In the genomic region with DNA sequence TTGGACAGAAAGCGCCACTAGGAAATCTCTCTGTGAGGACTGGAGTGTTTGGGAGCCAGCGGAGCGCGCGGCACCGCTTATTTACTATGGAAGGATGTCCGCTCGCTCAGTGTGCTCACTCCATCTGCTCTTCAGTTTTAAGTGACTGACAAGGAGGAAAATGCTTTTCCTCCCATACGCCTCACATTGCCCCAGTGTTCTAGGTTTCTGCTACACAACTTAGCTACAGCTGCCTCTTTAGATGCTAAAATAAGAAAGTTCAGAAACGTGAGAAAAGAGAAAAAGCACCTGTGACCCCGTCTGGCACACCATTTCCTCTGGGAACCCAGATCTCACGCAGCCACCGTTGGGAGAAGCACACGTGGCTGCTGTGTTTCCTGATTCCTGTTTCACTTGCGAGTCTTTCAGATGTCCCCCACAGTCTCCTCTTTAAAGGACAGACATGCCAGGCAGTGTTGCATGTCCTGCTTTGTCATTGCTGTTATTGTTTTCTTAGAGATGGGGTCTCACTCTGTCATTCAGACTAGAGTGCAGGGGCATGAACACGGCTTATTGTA, we compare ENCODE assay signal across 13 cellular contexts. TPM values are rescaled to one million over a fixed set of nuclear protein-coding genes. Genes with fewer than 3 reads are reported as not detected.
A peak's percentile ranks its signal among the peaks of the same experiment; 100 is the strongest.
DNase-seq lines count a peak whose midpoint lies in the region; ATAC-seq, FAIRE-seq and TF ChIP-seq lines count a peak whose summit lies in the region.
"Had no signal": no experiment of that assay in that cellular context is flagged by ENCODE, and none has a peak within 500 bp of the region (broad histone marks: within the 10 kb centered on the region; RNA-seq: fewer than 3 reads in every experiment).

No MANE protein-coding gene starts in this region.

- H3K4me1 Mint-ChIP-seq in CD8-positive, alpha-beta T cell (ENCODE audit: low read depth): no peaks in the 10 kb centered on the region
- H3K4me1 Mint-ChIP-seq: activated B cell treated with CpG ODN at 0.5 μM for 24 hours; activated naive CD8-positive, alpha-beta T cell treated with anti-CD3 and anti-CD28 coated beads for 36 hours had no signal

- FAIRE-seq in GM19239 (lab: Jason Lieb, UNC): peak; percentile 95
- FAIRE-seq: colon, H1, pancreas had no signal

- H3K4me3 ChIP-seq in BLaER1 (peak overlapping the region; percentile 50), neutrophil (ENCODE audit: low read depth in 1 of 2, low read length in 1 of 2) (no peak overlapping the region)
- no peak overlapping the region for H3K4me3 ChIP-seq in CD8-positive, alpha-beta T cell (ENCODE audit: low read depth, low read length)
- H3K4me3 ChIP-seq: pancreas had no signal

- intact Hi-C loops in CD8-positive, alpha-beta T cell (cut with DNase I, micrococcal nuclease): loop anchor here in 1 of 2 experiments (5.0 kb wide), 1 partner anchor 86 kb away; no protein-coding TSS in a partner anchor

- peaks cover 59% of the 10 kb centered on the region for H3K36me3 Mint-ChIP-seq in CD8-positive, alpha-beta T cell
- H3K36me3 Mint-ChIP-seq: activated naive CD8-positive, alpha-beta T cell treated with anti-CD3 and anti-CD28 coated beads for 36 hours had no signal

- H3K27me3 ChIP-seq in BLaER1 (no peaks in the 10 kb centered on the region), neutrophil (no peaks in the 10 kb centered on the region)
- no peaks in the 10 kb centered on the region for H3K27me3 ChIP-seq in CD8-positive, alpha-beta T cell (ENCODE audit: insufficient read depth, low read length)
- H3K27me3 ChIP-seq: pancreas had no signal

- no peaks in the 10 kb centered on the region for H3K27me3 Mint-ChIP-seq in CD8-positive, alpha-beta T cell (ENCODE audit: low read depth)
- H3K27me3 Mint-ChIP-seq: activated B cell treated with CpG ODN at 0.5 μM for 24 hours; activated naive CD8-positive, alpha-beta T cell treated with anti-CD3 and anti-CD28 coated beads for 36 hours had no signal

- CTCF ChIA-PET in CD8-positive, alpha-beta T cell (lab: Charles Lee): interaction anchor here (0.8 kb wide), 2 partner anchors 50 to 233 kb away, joined by 3 read pairs; no protein-coding TSS in a partner anchor

- H3K9me3 Mint-ChIP-seq in CD8-positive, alpha-beta T cell: no peaks in the 10 kb centered on the region
- H3K9me3 Mint-ChIP-seq: activated B cell treated with CpG ODN at 0.5 μM for 24 hours; activated naive CD8-positive, alpha-beta T cell treated with anti-CD3 and anti-CD28 coated beads for 36 hours had no signal

- H4K20me1 ChIP-seq in BLaER1: no peaks in the 10 kb centered on the region

- no peak for TF ChIP-seq CTCF in neutrophil (IDR thresholded peaks at IDR 0.05)
- no peak for TF ChIP-seq CTCF in CD8-positive, alpha-beta T cell (IDR thresholded peaks at IDR 0.05)

- H3K4me1 ChIP-seq in BLaER1 (peaks cover 99% of the 10 kb centered on the region), neutrophil (ENCODE audit: control insufficient read depth in 1 of 2, insufficient read depth in 1 of 2, low read depth in 1 of 2, low read length in 1 of 2) (peaks cover 55 to 56% of the 10 kb centered on the region in 2 experiments)
- H3K4me1 ChIP-seq in CD8-positive, alpha-beta T cell (ENCODE audit: insufficient read depth, low read length): no peaks in the 10 kb centered on the region

- POLR2A ChIA-PET in CD8-positive, alpha-beta T cell (lab: Charles Lee): no interaction called here

- H3K27ac ChIP-seq in BLaER1 (peak overlapping the region; percentile 89), neutrophil (peak overlapping the region; percentile 85)
- no peak overlapping the region for H3K27ac ChIP-seq in CD8-positive, alpha-beta T cell (ENCODE audit: low read depth, low read length)

- DNase-seq in GM19239 (ENCODE audit: insufficient read length, low spot score) (peak; percentile 29), cerebellum (ENCODE audit: low spot score) (peak; percentile 45)
- no peak for DNase-seq in CD8-positive, alpha-beta T cell
- no peak for DNase-seq in central memory CD4-positive, alpha-beta T cell
- DNase-seq in activated CD4-positive, alpha-beta T cell treated with anti-CD3 and anti-CD28 coated beads, Interleukin-2, amount 50 U/mL, for 48 hours: no peak
- DNase-seq: activated B cell treated with CpG ODN at 0.5 μM for 24 hours, pancreas had no signal

- H3K9me3 ChIP-seq in BLaER1: no peaks in the 10 kb centered on the region
- H3K9me3 ChIP-seq in neutrophil: no peaks in the 10 kb centered on the region
- H3K9me3 ChIP-seq in CD8-positive, alpha-beta T cell (ENCODE audit: low read length): no peaks in the 10 kb centered on the region
- H3K9me3 ChIP-seq: pancreas had no signal

- ATAC-seq in CD8-positive, alpha-beta T cell: no peak
- no peak for ATAC-seq in GM18873 (IDR thresholded peaks at IDR 0.05; ENCODE audit: low FRiP score, unreplicated experiment)

- H3K4me3 Mint-ChIP-seq in CD8-positive, alpha-beta T cell: no peak overlapping the region
- H3K4me3 Mint-ChIP-seq: activated B cell treated with CpG ODN at 0.5 μM for 24 hours; activated naive CD8-positive, alpha-beta T cell treated with anti-CD3 and anti-CD28 coated beads for 36 hours had no signal

- H3K4me2 ChIP-seq in BLaER1: peak overlapping the region; percentile 94

- peak overlapping the region; percentile 76 for H3K9ac ChIP-seq in BLaER1

- H3K36me3 ChIP-seq in BLaER1 (peaks cover 29% of the 10 kb centered on the region), neutrophil (peaks cover 43% of the 10 kb centered on the region)
- peaks cover 11% of the 10 kb centered on the region for H3K36me3 ChIP-seq in CD8-positive, alpha-beta T cell (ENCODE audit: insufficient read depth, low read length)

- H3K27ac Mint-ChIP-seq in CD8-positive, alpha-beta T cell: no peak overlapping the region
- H3K27ac Mint-ChIP-seq: activated B cell treated with CpG ODN at 0.5 μM for 24 hours; activated naive CD8-positive, alpha-beta T cell treated with anti-CD3 and anti-CD28 coated beads for 36 hours had no signal

RNA-seq across cellular contexts. Expression of a gene that starts 11.7 kb away (rescaled TPM):
- 0.82 TPM for total RNA-seq in cerebellum
- total RNA-seq in CD8-positive, alpha-beta T cell: 1 to 10 TPM; 3.4 to 6.7 TPM

RNA-seq across cellular contexts. Expression of a gene that starts 16.0 kb away (rescaled TPM):
- 8.0 TPM for total RNA-seq in cerebellum
- 10 to 100 TPM; 26.4 to 28.4 TPM for total RNA-seq in CD8-positive, alpha-beta T cell

RNA-seq across cellular contexts. Expression of a gene that starts 50.8 kb away (rescaled TPM):
- 11.3 TPM for total RNA-seq in cerebellum
- total RNA-seq in CD8-positive, alpha-beta T cell: 10 to 100 TPM; 29.1 to 35.9 TPM

RNA-seq across cellular contexts. Expression of a gene that starts 51.9 kb away (rescaled TPM):
- total RNA-seq in cerebellum: 0.45 TPM
- total RNA-seq in CD8-positive, alpha-beta T cell: not detected
- total RNA-seq: activated B cell treated with CpG ODN at 0.5 μM for 24 hours; activated naive CD8-positive, alpha-beta T cell treated with anti-CD3 and anti-CD28 coated beads for 36 hours; H1 had no signal

Comparison
In these comparisons a context has a peak if more than half of its experiments do, and no peak if none do; other contexts are left out.
1. DNase-seq: peak in GM19239 (single experiment) and cerebellum (single experiment); none in CD8-positive, alpha-beta T cell (0 of 7), central memory CD4-positive, alpha-beta T cell (single experiment) and activated CD4-positive, alpha-beta T cell treated with anti-CD3 and anti-CD28 coated beads, Interleukin-2, amount 50 U/mL, for 48 hours (0 of 2).